Comparison of ENCODE assay signal across 15 cellular contexts in genomic region chr9:35237303-35237702, GRCh38.
A peak's percentile ranks its signal among the peaks of the same experiment; 100 is the strongest.
DNase-seq lines count a peak whose midpoint lies in the region; ATAC-seq and TF ChIP-seq lines count a peak whose summit lies in the region.
"Had no signal": no experiment of that assay in that cellular context is flagged by ENCODE, and none has a peak within 500 bp of the region (broad histone marks: within the 10 kb centered on the region; RNA-seq: fewer than 3 reads in every experiment).

No MANE protein-coding gene starts in this region.

- no CpG with 5 or more reads among the region's 1 CpG for WGBS in H9 (ENCODE audit: extremely low coverage, insufficient read length, low lambda C conversion rate)
- 57 to 84% (median 60%) methylated on average over 1 of the region's 1 CpG for WGBS in ovary, 3 donors

- H3K4me1 ChIP-seq in left lung: peaks cover 0 to 6% of the 10 kb centered on the region in 2 donors
- no peaks in the 10 kb centered on the region for H3K4me1 ChIP-seq in H9 (ENCODE audit: insufficient read depth, low read length)
- peaks cover 0 to 4% (median 0%) of the 10 kb centered on the region in 4 donors for H3K4me1 ChIP-seq in Peyer's patch
- no peaks in the 10 kb centered on the region for H3K4me1 ChIP-seq in ovary (ENCODE audit: insufficient read depth)
- H3K4me1 ChIP-seq: spleen had no signal

- no peaks in the 10 kb centered on the region for H3K23me2 ChIP-seq in H9 (ENCODE audit: insufficient read length, low read depth, low read length, poor library complexity, severe bottlenecking)

- TF ChIP-seq POLR2A in Peyer's patch (IDR thresholded peaks at IDR 0.05): no peak
- TF ChIP-seq POLR2A in ovary (IDR thresholded peaks at IDR 0.05): no peak

- no peak overlapping the region for H3K23ac ChIP-seq in H9 (ENCODE audit: insufficient read length, low read depth, low read length)

- H3K4ac ChIP-seq in H9 (ENCODE audit: low read depth, low read length): no peak overlapping the region

- ATAC-seq in left lung: peak; percentile 91
- ATAC-seq: heart left ventricle; stimulated activated naive B cell treated with anti-CD40 and anti-IgM and Interleukin-4, amounts not matched to agents 10 μg/mL and 1 μg/mL and 100 μg/mL, for 72 hours had no signal

- H3K4me3 Mint-ChIP-seq in type B pancreatic cell (peak overlapping the region; percentile 61), H9 (no peak overlapping the region)
- H3K4me3 Mint-ChIP-seq: activated B cell treated with CpG ODN at 0.5 μM for 24 hours; CD14-positive monocyte; stimulated activated naive B cell treated with anti-CD40 and anti-IgM and Interleukin-4, amounts not matched to agents 10 μg/mL and 1 μg/mL and 100 μg/mL, for 72 hours had no signal

- no peak overlapping the region for H2BK5ac ChIP-seq in H9 (ENCODE audit: insufficient read length, low read length)

- H3K18ac ChIP-seq in H9 (ENCODE audit: insufficient read length, low read depth, low read length): no peak overlapping the region

- peak overlapping the region; percentile 66 to 80 for H3K27ac ChIP-seq in left lung
- H3K27ac ChIP-seq in H9 (ENCODE audit: insufficient read length, low read depth, low read length): no peak overlapping the region
- H3K27ac ChIP-seq in Peyer's patch: peak overlapping the region in 2 of 4 donors; percentile 18 to 36
- H3K27ac ChIP-seq in ovary: no peak overlapping the region
- H3K27ac ChIP-seq: heart left ventricle, spleen had no signal

- no peak overlapping the region for H2AFZ ChIP-seq in H9 (ENCODE audit: low read length)

- H3K4me3 ChIP-seq in left lung (peak overlapping the region; percentile 14 to 25), Peyer's patch (no peak overlapping the region), ovary (no peak overlapping the region)
- H3K4me3 ChIP-seq: heart left ventricle, spleen had no signal

- DNase-seq in NCI-H187 (lab: John Stamatoyannopoulos, UW): peak; percentile 2 to 3
- no peak for DNase-seq in NCI-H187 treated with DMSO at 0.1 percent for 48 hours (lab: John Stamatoyannopoulos, UW)
- DNase-seq in NCI-H69 (lab: John Stamatoyannopoulos, UW): peak; percentile 9
- peak in 1 of 2 donors; percentile 57 for DNase-seq in left lung
- DNase-seq in type B pancreatic cell (ENCODE audit: extremely low spot score, unreplicated experiment): no peak
- no peak for DNase-seq in H9
- DNase-seq in Peyer's patch: no peak
- DNase-seq in ovary: no peak
- DNase-seq: activated B cell treated with CpG ODN at 0.5 μM for 24 hours; effector CD8-positive, alpha-beta T cell; heart left ventricle; spleen; stimulated activated naive B cell treated with anti-CD40 and anti-IgM and Interleukin-4, amounts not matched to agents 10 μg/mL and 1 μg/mL and 100 μg/mL, for 72 hours; trophoblast cell had no signal

- intact Hi-C loops in left lung (cut with DNase I): no loop called here
- intact Hi-C loops in ovary (cut with DNase I): loop anchor here in 1 of 4 donors (10.0 kb wide), 1 partner anchor 63 kb away; no protein-coding TSS in a partner anchor

- H3K36me3 Mint-ChIP-seq in type B pancreatic cell: peaks cover 12% of the 10 kb centered on the region
- peaks cover 18 to 24% (median 18%) of the 10 kb centered on the region in 3 experiments for H3K36me3 Mint-ChIP-seq in H9 (ENCODE audit: insufficient read depth in 1 of 3, low read depth in 3 of 3)
- H3K36me3 Mint-ChIP-seq: CD14-positive monocyte had no signal

- H3K9me3 ChIP-seq in left lung: peaks cover 0 to 10% of the 10 kb centered on the region in 2 donors
- no peaks in the 10 kb centered on the region for H3K9me3 ChIP-seq in H9 (ENCODE audit: control insufficient read depth, low read depth, low read length)
- no peaks in the 10 kb centered on the region for H3K9me3 ChIP-seq in Peyer's patch
- H3K9me3 ChIP-seq in ovary: no peaks in the 10 kb centered on the region

- H3K27me3 ChIP-seq in left lung: no peaks in the 10 kb centered on the region
- no peaks in the 10 kb centered on the region for H3K27me3 ChIP-seq in H9 (ENCODE audit: insufficient read depth, low read length)
- no peaks in the 10 kb centered on the region for H3K27me3 ChIP-seq in Peyer's patch
- H3K27me3 ChIP-seq in ovary: no peaks in the 10 kb centered on the region
- H3K27me3 ChIP-seq: heart left ventricle, spleen had no signal

- no peak overlapping the region for H3K14ac ChIP-seq in H9 (ENCODE audit: insufficient read depth, low read length)

- no peak overlapping the region for H2BK20ac ChIP-seq in H9 (ENCODE audit: low read depth, low read length, poor library complexity, severe bottlenecking)

- no peak overlapping the region for H4K8ac ChIP-seq in H9 (replicated peaks; ENCODE audit: insufficient read length, low read depth, low read length)

- H3K56ac ChIP-seq in H9 (ENCODE audit: insufficient read length, low read depth, low read length): no peak overlapping the region

- H2BK15ac ChIP-seq in H9 (ENCODE audit: low read depth, low read length): no peak overlapping the region

- no peak for TF ChIP-seq EP300 in ovary (IDR thresholded peaks at IDR 0.05)

- H3K36me3 ChIP-seq in left lung (no peaks in the 10 kb centered on the region), Peyer's patch (no peaks in the 10 kb centered on the region), ovary (no peaks in the 10 kb centered on the region)
- H3K36me3 ChIP-seq: spleen had no signal

- no peak overlapping the region for H3K9ac ChIP-seq in H9 (ENCODE audit: extremely low read depth, insufficient read length, low read length)

- H3K27me3 Mint-ChIP-seq in type B pancreatic cell: no peaks in the 10 kb centered on the region
- no peaks in the 10 kb centered on the region for H3K27me3 Mint-ChIP-seq in H9 (ENCODE audit: low read depth)
- H3K27me3 Mint-ChIP-seq: stimulated activated naive B cell treated with anti-CD40 and anti-IgM and Interleukin-4, amounts not matched to agents 10 μg/mL and 1 μg/mL and 100 μg/mL, for 72 hours had no signal

- H3K4me1 Mint-ChIP-seq in type B pancreatic cell (ENCODE audit: unreplicated experiment) (no peaks in the 10 kb centered on the region), H9 (peaks cover 0 to 3% of the 10 kb centered on the region in 2 experiments; a peak in 1 of 4 replicates)
- H3K4me1 Mint-ChIP-seq: activated B cell treated with CpG ODN at 0.5 μM for 24 hours; CD14-positive monocyte; stimulated activated naive B cell treated with anti-CD40 and anti-IgM and Interleukin-4, amounts not matched to agents 10 μg/mL and 1 μg/mL and 100 μg/mL, for 72 hours had no signal

- TF ChIP-seq CTCF in left lung (IDR thresholded peaks at IDR 0.05) (no peak), type B pancreatic cell (conservative IDR thresholded peaks at IDR 0.05) (no peak), H9 (conservative IDR thresholded peaks at IDR 0.05) (no peak), Peyer's patch (IDR thresholded peaks at IDR 0.05) (no peak), ovary (IDR thresholded peaks at IDR 0.05) (no peak)

- no peak overlapping the region for H2BK120ac ChIP-seq in H9 (ENCODE audit: low read depth, low read length, poor library complexity, severe bottlenecking)

- no peak overlapping the region for H2AK5ac ChIP-seq in H9 (ENCODE audit: insufficient read length, low read length)

- no peak overlapping the region for H3K4me2 ChIP-seq in H9 (ENCODE audit: insufficient read depth, insufficient read length, low read length)

- H3K79me2 ChIP-seq in H9 (ENCODE audit: insufficient read depth, low read length): no peaks in the 10 kb centered on the region

- H3K27ac Mint-ChIP-seq in type B pancreatic cell (peak overlapping the region; percentile 23), H9 (no peak overlapping the region)
- H3K27ac Mint-ChIP-seq: activated B cell treated with CpG ODN at 0.5 μM for 24 hours; CD14-positive monocyte; stimulated activated naive B cell treated with anti-CD40 and anti-IgM and Interleukin-4, amounts not matched to agents 10 μg/mL and 1 μg/mL and 100 μg/mL, for 72 hours had no signal

- no peak overlapping the region for H3T11ph ChIP-seq in H9 (ENCODE audit: low read length)

- no peak overlapping the region for H4K91ac ChIP-seq in H9 (ENCODE audit: insufficient read length, low read depth, low read length)

- H3K9me3 Mint-ChIP-seq in type B pancreatic cell (peaks cover 4% of the 10 kb centered on the region), H9 (peaks cover 12 to 14% of the 10 kb centered on the region in 2 experiments)

- no peak overlapping the region for H2BK12ac ChIP-seq in H9 (ENCODE audit: insufficient read length, low read depth, low read length)

- H4K5ac ChIP-seq in H9 (ENCODE audit: insufficient read length, low read depth, low read length): no peak overlapping the region

- no peaks in the 10 kb centered on the region for H3K79me1 ChIP-seq in H9 (ENCODE audit: insufficient read depth, low read depth, low read length, poor library complexity, severe bottlenecking)

- no peaks in the 10 kb centered on the region for H4K20me1 ChIP-seq in H9 (ENCODE audit: control insufficient read depth, insufficient read depth, insufficient read length)

Comparison
In these comparisons a context has a peak if more than half of its experiments do, and no peak if none do; other contexts are left out.
1. DNase-seq: peak in NCI-H187 (2 of 2) and NCI-H69 (single experiment); none in NCI-H187 treated with DMSO at 0.1 percent for 48 hours (single experiment), type B pancreatic cell (single experiment), H9 (single experiment), Peyer's patch (0 of 3) and ovary (0 of 5).
2. H3K27ac ChIP-seq: peak in left lung (2 of 2); none in H9 (single experiment) and ovary (0 of 2).
3. H3K4me3 ChIP-seq: peak in left lung (2 of 2); none in Peyer's patch (0 of 4) and ovary (single experiment).